In genomic region chr4:153483432-153484418, GRCh38 we compare ENCODE assay signal across 11 cellular contexts. TPM values are rescaled to one million over a fixed set of nuclear protein-coding genes. Genes with fewer than 3 reads are reported as not detected.
DNase-seq lines count a peak whose midpoint lies in the region; ATAC-seq and TF ChIP-seq lines count a peak whose summit lies in the region.
"Had no signal": no experiment of that assay in that cellular context is flagged by ENCODE, and none has a peak within 500 bp of the region (broad histone marks: within the 10 kb centered on the region; RNA-seq: fewer than 3 reads in every experiment).

No MANE protein-coding gene starts in this region.

- TF ChIP-seq CTCF in OCI-LY1 (IDR thresholded peaks at IDR 0.05; ENCODE audit: low read length), result no peak

- H3K9me3 Mint-ChIP-seq in T-helper 1 cell treated with Interleukin-12 subunit alpha and Interleukin-12 subunit beta and Interleukin-4 antibody, amounts not matched to agents 30 μg/mL and 1 μg/mL, for 36 hours, result no peaks in the 10 kb centered on the region

- H3K9me3 ChIP-seq in OCI-LY1 (ENCODE audit: low read length) (no peaks in the 10 kb centered on the region), skeletal muscle tissue (ENCODE audit: control insufficient read depth in 3 of 3, low read length in 3 of 3) (no peaks in the 10 kb centered on the region)
- H3K9me3 ChIP-seq: mucosa of descending colon had no signal

- no peaks in the 10 kb centered on the region for H3K27me3 Mint-ChIP-seq in T-helper 1 cell treated with Interleukin-12 subunit alpha and Interleukin-12 subunit beta and Interleukin-4 antibody, amounts not matched to agents 30 μg/mL and 1 μg/mL, for 36 hours (ENCODE audit: low read depth)

- H3K27ac Mint-ChIP-seq in T-helper 1 cell treated with Interleukin-12 subunit alpha and Interleukin-12 subunit beta and Interleukin-4 antibody, amounts not matched to agents 30 μg/mL and 1 μg/mL, for 36 hours, result peak overlapping the region; percentile 58

- peaks cover 7% of the 10 kb centered on the region for H3F3A ChIP-seq in OCI-LY1 (ENCODE audit: insufficient read depth, low read length)

- H3K9ac ChIP-seq in OCI-LY1 (ENCODE audit: low read length) (no peak overlapping the region; the same call in 1 of the 2 replicates), skeletal muscle tissue (ENCODE audit: low read depth in 1 of 3, low read length in 3 of 3) (peak overlapping the region; percentile 52 to 79 (median 63))

- DNase-seq in T-helper 1 cell (no peak), fibroblast of peridontal ligament (ENCODE audit: extremely low read depth) (peak; percentile 35), COR-L47 (lab: John Stamatoyannopoulos, UW) (no peak), Kasumi-1 (lab: John Stamatoyannopoulos, UW) (no peak)
- DNase-seq: mucosa of descending colon had no signal

- peak overlapping the region; percentile 7 for H3K4me3 Mint-ChIP-seq in T-helper 1 cell treated with Interleukin-12 subunit alpha and Interleukin-12 subunit beta and Interleukin-4 antibody, amounts not matched to agents 30 μg/mL and 1 μg/mL, for 36 hours

- 0 out of 2 replicates have a peak, but pooled peaks cover 4% of the 10 kb centered on the region for H4K20me1 ChIP-seq in OCI-LY1 (ENCODE audit: insufficient read depth, low read length)

- H3K27me3 ChIP-seq in OCI-LY1 (ENCODE audit: insufficient read depth, low read length), result no peaks in the 10 kb centered on the region
- no peaks in the 10 kb centered on the region for H3K27me3 ChIP-seq in skeletal muscle tissue (ENCODE audit: control insufficient read depth in 3 of 3, insufficient read depth in 3 of 3, low read length in 3 of 3)

- no peak overlapping the region for H2AFZ ChIP-seq in OCI-LY1 (ENCODE audit: low read length)

- H3K36me3 ChIP-seq in OCI-LY1 (ENCODE audit: insufficient read depth, low read length) (peaks cover 65% of the 10 kb centered on the region), skeletal muscle tissue (ENCODE audit: control insufficient read depth in 3 of 3, insufficient read depth in 3 of 3, low read length in 3 of 3) (peaks cover 0 to 6% (median 5%) of the 10 kb centered on the region in 3 donors)

- H3K27ac ChIP-seq in OCI-LY1 (ENCODE audit: low read depth, low read length, poor library complexity, severe bottlenecking), result peak overlapping the region; percentile 41
- H3K27ac ChIP-seq in skeletal muscle tissue (ENCODE audit: low read depth, low read length), result peak overlapping the region; percentile 79
- H3K27ac ChIP-seq: 22Rv1 had no signal

- H3K9me2 ChIP-seq in OCI-LY1 (ENCODE audit: low read depth, low read length), result no peaks in the 10 kb centered on the region

- peaks cover 57% of the 10 kb centered on the region for H3K4me1 Mint-ChIP-seq in T-helper 1 cell treated with Interleukin-12 subunit alpha and Interleukin-12 subunit beta and Interleukin-4 antibody, amounts not matched to agents 30 μg/mL and 1 μg/mL, for 36 hours (ENCODE audit: low read depth)

- ATAC-seq in HG02642 (IDR thresholded peaks at IDR 0.05; ENCODE audit: poor library complexity, unreplicated experiment), result no peak
- ATAC-seq: HCT116, mucosa of descending colon had no signal

- H3K79me2 ChIP-seq in OCI-LY1 (ENCODE audit: insufficient read depth, low read length), result peaks cover 93% of the 10 kb centered on the region

- H3K4me1 ChIP-seq in OCI-LY1 (ENCODE audit: insufficient read depth, low read length, severe bottlenecking), result peaks cover 98% of the 10 kb centered on the region
- peaks cover 45 to 61% (median 47%) of the 10 kb centered on the region in 3 donors for H3K4me1 ChIP-seq in skeletal muscle tissue (ENCODE audit: control insufficient read depth in 3 of 3, insufficient read depth in 3 of 3, low read length in 3 of 3)

- peak overlapping the region; percentile 35 for H3K4me3 ChIP-seq in OCI-LY1 (ENCODE audit: low read depth, low read length, poor library complexity, severe bottlenecking)
- peak overlapping the region; percentile 49 to 57 (median 52) for H3K4me3 ChIP-seq in skeletal muscle tissue (ENCODE audit: low read length in 3 of 3)
- H3K4me3 ChIP-seq: mucosa of descending colon had no signal

- peaks cover 15% of the 10 kb centered on the region for H3K36me3 Mint-ChIP-seq in T-helper 1 cell treated with Interleukin-12 subunit alpha and Interleukin-12 subunit beta and Interleukin-4 antibody, amounts not matched to agents 30 μg/mL and 1 μg/mL, for 36 hours (ENCODE audit: low read depth)

- peak overlapping the region; percentile 41 for H3K4me2 ChIP-seq in OCI-LY1 (ENCODE audit: low read length)

RNA-seq across cellular contexts. Expression of gene TMEM131L, which starts 17.6 kb away (rescaled TPM):
- total RNA-seq in skeletal muscle tissue, result 69.4 TPM
